In genomic region chr19:49869009-49869483, GRCh38 we compare ENCODE assay signal across 8 cellular contexts. TPM values are rescaled to one million over a fixed set of nuclear protein-coding genes. Genes with fewer than 3 reads are reported as not detected.
A peak's percentile ranks its signal among the peaks of the same experiment; 100 is the strongest.
DNase-seq lines count a peak whose midpoint lies in the region; ATAC-seq and TF ChIP-seq lines count a peak whose summit lies in the region.

No MANE protein-coding gene starts in this region.

- no peaks in the 10 kb centered on the region for H3K9me3 ChIP-seq in upper lobe of left lung

- TF ChIP-seq POLR2A in upper lobe of left lung (IDR thresholded peaks at IDR 0.05), result no peak

- H3K4me3 ChIP-seq in upper lobe of left lung, result peak overlapping the region in 3 of 4 donors; percentile 53 to 78 (median 53)

- peaks cover 36% of the 10 kb centered on the region for H3K4me1 Mint-ChIP-seq in activated T-helper 1 cell treated with anti-CD3 and anti-CD28 coated beads, Interleukin-12 subunit alpha, Interleukin-12 subunit beta, Interleukin-2, Interleukin-4 antibody, amounts not matched to agents 30 ng/mL and 10 ng/mL and 1 ng/mL, durations not matched to agents 14 hours and 24 hours and 36 hours (ENCODE audit: low read depth)

- 3% methylated on average over 15 of the region's 15 CpGs for WGBS in upper lobe of left lung, 2 donors

- no peaks in the 10 kb centered on the region for H3K9me3 Mint-ChIP-seq in activated T-helper 1 cell treated with anti-CD3 and anti-CD28 coated beads, Interleukin-12 subunit alpha, Interleukin-12 subunit beta, Interleukin-2, Interleukin-4 antibody, amounts not matched to agents 30 ng/mL and 10 ng/mL and 1 ng/mL, durations not matched to agents 14 hours and 24 hours and 36 hours

- no peaks in the 10 kb centered on the region for H3K27me3 Mint-ChIP-seq in activated T-helper 1 cell treated with anti-CD3 and anti-CD28 coated beads, Interleukin-12 subunit alpha, Interleukin-12 subunit beta, Interleukin-2, Interleukin-4 antibody, amounts not matched to agents 30 ng/mL and 10 ng/mL and 1 ng/mL, durations not matched to agents 14 hours and 24 hours and 36 hours (ENCODE audit: insufficient read depth)

- no peak for TF ChIP-seq EP300 in upper lobe of left lung (IDR thresholded peaks at IDR 0.05)

- intact Hi-C loops in activated T-helper 1 cell treated with anti-CD3 and anti-CD28 coated beads, Interleukin-12 subunit alpha, Interleukin-12 subunit beta, Interleukin-2, Interleukin-4 antibody, amounts not matched to agents 30 ng/mL and 10 ng/mL and 1 ng/mL, durations not matched to agents 14 hours and 24 hours and 36 hours (cut with micrococcal nuclease), result loop anchor here (1.0 to 2.0 kb wide), 7 partner anchors 8 to 192 kb away; partner anchors contain the start of genes AKT1S1, FUZ, PRMT1 and TBC1D17

- no peak for DNase-seq in activated T-helper 1 cell treated with anti-CD3 and anti-CD28 coated beads, Interleukin-12 subunit alpha, Interleukin-12 subunit beta, Interleukin-2, Interleukin-4 antibody, amounts not matched to agents 30 ng/mL and 10 ng/mL and 1 ng/mL, durations not matched to agents 14 hours and 24 hours and 36 hours (ENCODE audit: low spot score)
- DNase-seq in upper lobe of left lung (peak in 1 of 2 donors; percentile 76), activated gamma-delta T cell treated with Interleukin-2 at 50 U/mL for 16 hours (no peak), NCI-H446 treated with DMSO at 0.1 percent for 48 hours (lab: John Stamatoyannopoulos, UW) (no peak)

- H3K4me3 Mint-ChIP-seq in activated T-helper 1 cell treated with anti-CD3 and anti-CD28 coated beads, Interleukin-12 subunit alpha, Interleukin-12 subunit beta, Interleukin-2, Interleukin-4 antibody, amounts not matched to agents 30 ng/mL and 10 ng/mL and 1 ng/mL, durations not matched to agents 14 hours and 24 hours and 36 hours, result no peak overlapping the region

- no peak for TF ChIP-seq CTCF in upper lobe of left lung (IDR thresholded peaks at IDR 0.05)

- H3K27me3 ChIP-seq in layer of hippocampus (ENCODE audit: control insufficient read depth, insufficient read depth, low read length), result no peaks in the 10 kb centered on the region
- no peaks in the 10 kb centered on the region for H3K27me3 ChIP-seq in upper lobe of left lung

- peaks cover 0 to 26% (median 10%) of the 10 kb centered on the region in 4 donors for H3K36me3 ChIP-seq in upper lobe of left lung

- H3K27ac ChIP-seq in layer of hippocampus (ENCODE audit: low read depth, low read length), result peak overlapping the region; percentile 97
- peak overlapping the region; percentile 88 to 94 (median 93) for H3K27ac ChIP-seq in upper lobe of left lung

- peaks cover 20% of the 10 kb centered on the region for H3K36me3 Mint-ChIP-seq in activated T-helper 1 cell treated with anti-CD3 and anti-CD28 coated beads, Interleukin-12 subunit alpha, Interleukin-12 subunit beta, Interleukin-2, Interleukin-4 antibody, amounts not matched to agents 30 ng/mL and 10 ng/mL and 1 ng/mL, durations not matched to agents 14 hours and 24 hours and 36 hours (ENCODE audit: low read depth)

- peak overlapping the region; percentile 94 for H3K27ac Mint-ChIP-seq in activated T-helper 1 cell treated with anti-CD3 and anti-CD28 coated beads, Interleukin-12 subunit alpha, Interleukin-12 subunit beta, Interleukin-2, Interleukin-4 antibody, amounts not matched to agents 30 ng/mL and 10 ng/mL and 1 ng/mL, durations not matched to agents 14 hours and 24 hours and 36 hours

- ATAC-seq in GM18508 (IDR thresholded peaks at IDR 0.05; ENCODE audit: insufficient read depth, unreplicated experiment), result peak; percentile 4
- peak; percentile 9 for ATAC-seq in HG02852 (IDR thresholded peaks at IDR 0.05; ENCODE audit: unreplicated experiment)
- peak; percentile 0 to 2 for ATAC-seq in upper lobe of left lung (ENCODE audit: low FRiP score in 2 of 2)
- no peak for ATAC-seq in GM18909 (IDR thresholded peaks at IDR 0.05; ENCODE audit: poor library complexity, unreplicated experiment)

- H3K4me1 ChIP-seq in upper lobe of left lung, result peaks cover 44 to 53% (median 47%) of the 10 kb centered on the region in 4 donors

RNA-seq across cellular contexts. Expression of gene PNKP, which starts 1.7 kb away (rescaled TPM):
- total RNA-seq in activated T-helper 1 cell treated with anti-CD3 and anti-CD28 coated beads, Interleukin-12 subunit alpha, Interleukin-12 subunit beta, Interleukin-2, Interleukin-4 antibody, amounts not matched to agents 30 ng/mL and 10 ng/mL and 1 ng/mL, durations not matched to agents 14 hours and 24 hours and 36 hours, result 138 and 141 TPM in 2 replicates
- 100 to 1,000 TPM in 2 of 6 donors, 10 to 100 TPM in 4; 47.6 to 321 (median 88.6) TPM for total RNA-seq in upper lobe of left lung

RNA-seq across cellular contexts. Expression of gene AKT1S1, which starts 8.1 kb away (rescaled TPM):
- 32.1 and 32.2 TPM in 2 replicates for total RNA-seq in activated T-helper 1 cell treated with anti-CD3 and anti-CD28 coated beads, Interleukin-12 subunit alpha, Interleukin-12 subunit beta, Interleukin-2, Interleukin-4 antibody, amounts not matched to agents 30 ng/mL and 10 ng/mL and 1 ng/mL, durations not matched to agents 14 hours and 24 hours and 36 hours
- total RNA-seq in upper lobe of left lung, result 10 to 100 TPM; 11.8 to 35.5 (median 25.7) TPM

RNA-seq across cellular contexts. Expression of gene TBC1D17, which starts 8.5 kb away (rescaled TPM):
- total RNA-seq in activated T-helper 1 cell treated with anti-CD3 and anti-CD28 coated beads, Interleukin-12 subunit alpha, Interleukin-12 subunit beta, Interleukin-2, Interleukin-4 antibody, amounts not matched to agents 30 ng/mL and 10 ng/mL and 1 ng/mL, durations not matched to agents 14 hours and 24 hours and 36 hours, result 38.7 and 41.8 TPM in 2 replicates
- 100 to 1,000 TPM in 1 of 6 donors, 10 to 100 TPM in 5; 22.9 to 140 (median 61.2) TPM for total RNA-seq in upper lobe of left lung

RNA-seq across cellular contexts. Expression of gene PTOV1, which starts 18.1 kb away (rescaled TPM):
- total RNA-seq in activated T-helper 1 cell treated with anti-CD3 and anti-CD28 coated beads, Interleukin-12 subunit alpha, Interleukin-12 subunit beta, Interleukin-2, Interleukin-4 antibody, amounts not matched to agents 30 ng/mL and 10 ng/mL and 1 ng/mL, durations not matched to agents 14 hours and 24 hours and 36 hours, result 107 and 113 TPM in 2 replicates
- total RNA-seq in upper lobe of left lung, result 100 to 1,000 TPM in 3 of 6 donors, 10 to 100 TPM in 3; 60.2 to 136 (median 106) TPM

RNA-seq across cellular contexts. Expression of gene IL4I1, which starts 27.6 kb away (rescaled TPM):
- 50.0 and 51.5 TPM in 2 replicates for total RNA-seq in activated T-helper 1 cell treated with anti-CD3 and anti-CD28 coated beads, Interleukin-12 subunit alpha, Interleukin-12 subunit beta, Interleukin-2, Interleukin-4 antibody, amounts not matched to agents 30 ng/mL and 10 ng/mL and 1 ng/mL, durations not matched to agents 14 hours and 24 hours and 36 hours
- 1 to 10 TPM in 5 of 6 donors, under 1 TPM in 1; 0.44 to 7.3 (median 2.1) TPM for total RNA-seq in upper lobe of left lung
